Comparison of ENCODE assay signal across 10 cellular contexts in genomic region chr19:46954502-46955004, GRCh38.
DNase-seq lines count a peak whose midpoint lies in the region; TF ChIP-seq lines count a peak whose summit lies in the region.
"Had no signal": no experiment of that assay in that cellular context is flagged by ENCODE, and none has a peak within 500 bp of the region (broad histone marks: within the 10 kb centered on the region; RNA-seq: fewer than 3 reads in every experiment).

No MANE protein-coding gene starts in this region.

- WGBS in esophagus squamous epithelium, 2 donors: 73 to 74% methylated on average over 7 of the region's 7 CpGs
- WGBS in suprapubic skin: 81% methylated on average over 7 of the region's 7 CpGs

- H3K4me1 ChIP-seq in esophagus squamous epithelium (peaks cover 24 to 79% (median 35%) of the 10 kb centered on the region in 3 donors), suprapubic skin (peaks cover 55% of the 10 kb centered on the region)

- H3K27ac Mint-ChIP-seq in activated T-cell treated with anti-CD3 and anti-CD28 coated beads, Interleukin-2, amount 50 U/mL, for 24 hours: peak overlapping the region; percentile 95

- peaks cover 77% of the 10 kb centered on the region for H3K4me1 Mint-ChIP-seq in activated T-cell treated with anti-CD3 and anti-CD28 coated beads, Interleukin-2, amount 50 U/mL, for 24 hours (ENCODE audit: low read depth)

- no peak for TF ChIP-seq POLR2A in esophagus squamous epithelium (IDR thresholded peaks at IDR 0.05)
- no peak for TF ChIP-seq POLR2A in suprapubic skin (IDR thresholded peaks at IDR 0.05)

- H3K9me3 Mint-ChIP-seq in activated T-cell treated with anti-CD3 and anti-CD28 coated beads, Interleukin-2, amount 50 U/mL, for 24 hours: no peaks in the 10 kb centered on the region

- POLR2A ChIA-PET in RWPE1 (lab: Yijun Ruan, JAX; ENCODE audit: low non-redundant PET): no interaction called here

- H3K4me3 ChIP-seq in esophagus squamous epithelium: peak overlapping the region in 1 of 4 donors; percentile 31
- H3K4me3 ChIP-seq in suprapubic skin: no peak overlapping the region

- no peak for TF ChIP-seq EP300 in suprapubic skin (IDR thresholded peaks at IDR 0.05)

- intact Hi-C loops in esophagus squamous epithelium (cut with DNase I): no loop called here

- H3K36me3 ChIP-seq in esophagus squamous epithelium: peaks cover 0 to 17% (median 0%) of the 10 kb centered on the region in 3 donors
- H3K36me3 ChIP-seq in suprapubic skin: peaks cover 2% of the 10 kb centered on the region

- H3K36me3 Mint-ChIP-seq in activated T-cell treated with anti-CD3 and anti-CD28 coated beads, Interleukin-2, amount 50 U/mL, for 24 hours (ENCODE audit: low read depth): peaks cover 10% of the 10 kb centered on the region

- peak overlapping the region; percentile 78 for H3K4me3 Mint-ChIP-seq in activated T-cell treated with anti-CD3 and anti-CD28 coated beads, Interleukin-2, amount 50 U/mL, for 24 hours

- TF ChIP-seq CTCF in RWPE1 (conservative IDR thresholded peaks at IDR 0.05; ENCODE audit: low read depth) (no peak), esophagus squamous epithelium (IDR thresholded peaks at IDR 0.05) (no peak), suprapubic skin (IDR thresholded peaks at IDR 0.05) (no peak)

- CTCF ChIA-PET in RWPE1 (lab: Yijun Ruan, JAX): no interaction called here

- H3K27me3 ChIP-seq in esophagus squamous epithelium (no peaks in the 10 kb centered on the region), suprapubic skin (no peaks in the 10 kb centered on the region)
- H3K27me3 ChIP-seq: BE2C had no signal

- H3K27ac ChIP-seq in RWPE1 (peak overlapping the region; percentile 40), esophagus squamous epithelium (peak overlapping the region in 3 of 4 donors; percentile 1 to 68 (median 53)), suprapubic skin (peak overlapping the region; percentile 35)

- DNase-seq in activated T-cell treated with anti-CD3 and anti-CD28 coated beads, Interleukin-2, amount 50 U/mL, for 24 hours: no peak
- DNase-seq in activated T-cell treated with anti-CD3 and anti-CD28 coated beads, Interleukin-2, amount 50 U/mL, for 1 hour: no peak
- DNase-seq in RWPE1 (ENCODE audit: low spot score) (no peak), esophagus squamous epithelium (lab: John Stamatoyannopoulos, UW) (no peak), suprapubic skin (ENCODE audit: low spot score in 2 of 2) (no peak), DMS79 (lab: John Stamatoyannopoulos, UW) (no peak), dermis blood vessel endothelial cell (no peak), NCI-H524 (lab: John Stamatoyannopoulos, UW) (no peak)
- DNase-seq: BE2C, NCI-H748 treated with DMSO at 0.1 percent for 48 hours had no signal

- H3K9me3 ChIP-seq in esophagus squamous epithelium: no peaks in the 10 kb centered on the region
- no peaks in the 10 kb centered on the region for H3K9me3 ChIP-seq in suprapubic skin
- H3K9me3 ChIP-seq: BE2C had no signal

- no peaks in the 10 kb centered on the region for H3K27me3 Mint-ChIP-seq in activated T-cell treated with anti-CD3 and anti-CD28 coated beads, Interleukin-2, amount 50 U/mL, for 24 hours
